25 cellular contexts compared by ENCODE assay signal in genomic region chr14:101454229-101454628, GRCh38.
A peak's percentile ranks its signal among the peaks of the same experiment; 100 is the strongest.
DNase-seq lines count a peak whose midpoint lies in the region; ATAC-seq and TF ChIP-seq lines count a peak whose summit lies in the region.
"Had no signal": no experiment of that assay in that cellular context is flagged by ENCODE, and none has a peak within 500 bp of the region (broad histone marks: within the 10 kb centered on the region; RNA-seq: fewer than 3 reads in every experiment).

No MANE protein-coding gene starts in this region.

- peak overlapping the region; percentile 75 for H3K4me2 ChIP-seq in PC-3 (ENCODE audit: low read length)

- POLR2A ChIA-PET in PC-3 (lab: Charles Lee; ENCODE audit: unreplicated experiment) = no interaction called here

- H3K4me1 ChIP-seq in PC-3 (ENCODE audit: insufficient read depth, low read length) = peaks cover 30% of the 10 kb centered on the region
- H3K4me1 ChIP-seq in SJSA1 (replicated peaks) = peaks cover 16% of the 10 kb centered on the region
- H3K4me1 ChIP-seq in ovary (ENCODE audit: insufficient read depth) = no peaks in the 10 kb centered on the region

- H3K36me3 ChIP-seq in PC-3 (ENCODE audit: low read depth, low read length) = no peaks in the 10 kb centered on the region
- no peaks in the 10 kb centered on the region for H3K36me3 ChIP-seq in SJSA1
- H3K36me3 ChIP-seq in ovary = no peaks in the 10 kb centered on the region

- H4K20me1 ChIP-seq in PC-3 (ENCODE audit: low read length) = no peaks in the 10 kb centered on the region

- peak; percentile 86 for ATAC-seq in PC-3
- ATAC-seq: CD8-positive, alpha-beta T cell; GM12878; HepG2 had no signal

- H3F3A ChIP-seq in PC-3 (ENCODE audit: low read length, unreplicated experiment) = no peaks in the 10 kb centered on the region

- peak overlapping the region; percentile 40; the same call in 1 of the 2 replicates for H3K4me3 ChIP-seq in PC-3 (ENCODE audit: low read length)
- no peak overlapping the region for H3K4me3 ChIP-seq in SJSA1
- no peak overlapping the region for H3K4me3 ChIP-seq in ovary
- H3K4me3 ChIP-seq: GM12878, GM23248, SK-N-MC had no signal

- no peaks in the 10 kb centered on the region for H3K79me2 ChIP-seq in PC-3 (ENCODE audit: low read length)

- WGBS in ovary, 3 donors = 92 to 98% (median 93%) methylated on average over 4 of the region's 4 CpGs

- intact Hi-C loops in PC-3 (cut with micrococcal nuclease) (no loop called here), ovary (cut with DNase I) (no loop called here)

- peak overlapping the region; percentile 42 for H3K9ac ChIP-seq in PC-3 (ENCODE audit: low read length)
- H3K9ac ChIP-seq: GM23248 had no signal

- TF ChIP-seq EP300 in ovary (IDR thresholded peaks at IDR 0.05) = no peak

- no TSS peak for BruUV-seq in PC-3 (replicated peaks; lab: Mats Ljungman, UMichigan)

- DNase-seq in PC-3 = peak; percentile 92
- peak; percentile 54 to 58 for DNase-seq in SJSA1 (ENCODE audit: low read depth in 1 of 2, low spot score in 2 of 2)
- peak; percentile 24 for DNase-seq in mesenteric fat pad (ENCODE audit: low spot score)
- no peak for DNase-seq in foreskin melanocyte
- DNase-seq in ovary = no peak
- no peak for DNase-seq in activated CD4-positive, CD25-positive, alpha-beta regulatory T cell treated with anti-CD3 and anti-CD28 coated beads, Interleukin-2, amount 50 U/mL, for 72 hours
- DNase-seq in medulla oblongata (ENCODE audit: extremely low spot score) = no peak
- DNase-seq: AML-193, C1 segment of cervical spinal cord, DND-41, GM23248, H9, HFFc6, KBM-7, NCI-H1092, NCI-H1436, NCI-H2029, NCI-H226, NCI-H748 treated with DMSO at 0.1 percent for 48 hours, RPMI8226, SHP77 had no signal

- no peak for TF ChIP-seq POLR2A in ovary (IDR thresholded peaks at IDR 0.05)

- H3K9me3 ChIP-seq in PC-3 (ENCODE audit: low read length) = no peaks in the 10 kb centered on the region
- H3K9me3 ChIP-seq in SJSA1 (replicated peaks) = no peaks in the 10 kb centered on the region; the same call in 1 of the 2 replicates
- no peaks in the 10 kb centered on the region for H3K9me3 ChIP-seq in ovary

- H3K27me3 ChIP-seq in PC-3 (ENCODE audit: low read length) = no peaks in the 10 kb centered on the region
- H3K27me3 ChIP-seq in SJSA1 (replicated peaks) = no peaks in the 10 kb centered on the region
- peaks cover 5% of the 10 kb centered on the region for H3K27me3 ChIP-seq in ovary

- peak overlapping the region; percentile 89 for H3K27ac ChIP-seq in PC-3 (ENCODE audit: low read length)
- H3K27ac ChIP-seq in SJSA1 = peak overlapping the region; percentile 49
- H3K27ac ChIP-seq in ovary = no peak overlapping the region
- H3K27ac ChIP-seq: GM23248, SK-N-MC had no signal

- peak overlapping the region; percentile 56; the same call in 1 of the 2 replicates for H2AFZ ChIP-seq in PC-3 (ENCODE audit: low read length)
- H2AFZ ChIP-seq: GM23248 had no signal

- H3K9me2 ChIP-seq in PC-3 (replicated peaks; ENCODE audit: low read length) = no peaks in the 10 kb centered on the region

- CTCF ChIA-PET in PC-3 (lab: Charles Lee) = interaction anchor here (0.6 to 1.0 kb wide), 2 partner anchors 23 to 161 kb away, joined by 3 read pairs; no protein-coding TSS in a partner anchor

- TF ChIP-seq CTCF in PC-3 (conservative IDR thresholded peaks at IDR 0.05; ENCODE audit: low read depth, low read length) = no peak
- no peak for TF ChIP-seq CTCF in ovary (IDR thresholded peaks at IDR 0.05)

Comparison
In these comparisons a context has a peak if more than half of its experiments do, and no peak if none do; other contexts are left out.
1. DNase-seq: peak in PC-3 (single experiment), SJSA1 (2 of 2) and mesenteric fat pad (single experiment); none in foreskin melanocyte (single experiment), ovary (0 of 5), activated CD4-positive, CD25-positive, alpha-beta regulatory T cell treated with anti-CD3 and anti-CD28 coated beads, Interleukin-2, amount 50 U/mL, for 72 hours (single experiment) and medulla oblongata (single experiment).
2. H3K27ac ChIP-seq: peak in PC-3 (single experiment) and SJSA1 (single experiment); none in ovary (0 of 2).